In genomic region chr11:50333861-50334260, GRCh38 we compare ENCODE assay signal across 19 cellular contexts.
"Had no signal": no experiment of that assay in that cellular context is flagged by ENCODE, and none has a peak within 500 bp of the region (broad histone marks: within the 10 kb centered on the region; RNA-seq: fewer than 3 reads in every experiment).

No MANE protein-coding gene starts in this region.

- H2AFZ ChIP-seq: hepatocyte, neural progenitor cell, parathyroid adenoma had no signal

- H3K9me3 ChIP-seq: psoas muscle, right lobe of liver, suprapubic skin, thyroid gland had no signal

- H3K79me2 ChIP-seq: hepatocyte, parathyroid adenoma had no signal

- DNase-seq: effector memory CD8-positive, alpha-beta T cell; esophagus squamous epithelium; foreskin fibroblast; head of caudate nucleus; left colon; occipital lobe; psoas muscle; retina; right lobe of liver; stimulated activated CD4-positive, alpha-beta T cell treated with anti-CD3 and anti-CD28 coated beads, Interleukin-4, amount 100 ng/mL, for 1 hour; stimulated activated CD8-positive, alpha-beta memory T cell treated with anti-CD3 and anti-CD28 coated beads, Interleukin-4, amount 100 ng/mL, for 48 hours; stimulated activated naive CD8-positive, alpha-beta T cell treated with anti-CD3 and anti-CD28 coated beads, Interleukin-15, Interleukin-2, amounts not matched to agents 100 U/mL and 50 U/mL, for 24 hours; thyroid gland had no signal

- FAIRE-seq: colon, urothelium cell line had no signal

- H3K9ac ChIP-seq: neural progenitor cell, parathyroid adenoma had no signal

- H3K4me1 ChIP-seq: esophagus squamous epithelium, neural progenitor cell, parathyroid adenoma, psoas muscle, right lobe of liver, suprapubic skin, thyroid gland had no signal

- H3K4me3 ChIP-seq: esophagus squamous epithelium, hepatocyte, neural progenitor cell, psoas muscle, right lobe of liver, suprapubic skin, thyroid gland had no signal

- H3K27me3 ChIP-seq: esophagus squamous epithelium, hepatocyte, neural progenitor cell, right lobe of liver, suprapubic skin, thyroid gland had no signal

- H3K27ac ChIP-seq: esophagus squamous epithelium, hepatocyte, neural progenitor cell, parathyroid adenoma, psoas muscle, right lobe of liver, suprapubic skin, thyroid gland had no signal

- H3K36me3 ChIP-seq: esophagus squamous epithelium, neural progenitor cell, right lobe of liver, suprapubic skin, thyroid gland had no signal

- H3K4me2 ChIP-seq: hepatocyte, neural progenitor cell had no signal
